ENCODE assay signal across 22 cellular contexts in genomic region chr4:16161866-16162408, GRCh38.
DNase-seq lines count a peak whose midpoint lies in the region; ATAC-seq and TF ChIP-seq lines count a peak whose summit lies in the region.
"Had no signal": no experiment of that assay in that cellular context is flagged by ENCODE, and none has a peak within 500 bp of the region (broad histone marks: within the 10 kb centered on the region; RNA-seq: fewer than 3 reads in every experiment).

No MANE protein-coding gene starts in this region.

- H3K79me2 ChIP-seq in Loucy (ENCODE audit: insufficient read depth, low read length): no peaks in the 10 kb centered on the region

- peaks cover 3 to 16% of the 10 kb centered on the region in 2 donors for H3K4me1 Mint-ChIP-seq in stimulated activated naive B cell treated with anti-CD40 and anti-IgM and Interleukin-4, amounts not matched to agents 10 μg/mL and 1 μg/mL and 100 μg/mL, for 72 hours
- H3K4me1 Mint-ChIP-seq: activated B cell treated with CpG ODN at 0.5 μM for 24 hours; activated naive CD8-positive, alpha-beta T cell treated with anti-CD3 and anti-CD28 coated beads, Interleukin-2, amount 10 ng/mL, durations not matched to agents 7 days and 5 days had no signal

- WGBS in esophagus squamous epithelium, 2 donors: 68 to 71% methylated on average over 5 of the region's 5 CpGs

- H3K27ac Mint-ChIP-seq in stimulated activated naive B cell treated with anti-CD40 and anti-IgM and Interleukin-4, amounts not matched to agents 10 μg/mL and 1 μg/mL and 100 μg/mL, for 72 hours: peak overlapping the region; percentile 68
- H3K27ac Mint-ChIP-seq: activated B cell treated with CpG ODN at 0.5 μM for 24 hours; activated naive CD8-positive, alpha-beta T cell treated with anti-CD3 and anti-CD28 coated beads, Interleukin-2, amount 10 ng/mL, durations not matched to agents 7 days and 5 days had no signal

- H3K4me3 Mint-ChIP-seq in stimulated activated naive B cell treated with anti-CD40 and anti-IgM and Interleukin-4, amounts not matched to agents 10 μg/mL and 1 μg/mL and 100 μg/mL, for 72 hours: no peak overlapping the region
- H3K4me3 Mint-ChIP-seq: activated B cell treated with CpG ODN at 0.5 μM for 24 hours; activated naive CD8-positive, alpha-beta T cell treated with anti-CD3 and anti-CD28 coated beads, Interleukin-2, amount 10 ng/mL, durations not matched to agents 7 days and 5 days; H9 had no signal

- H3K36me3 ChIP-seq in Loucy (ENCODE audit: insufficient read depth, low read length): peaks cover 46% of the 10 kb centered on the region; the same call in 1 of the 2 replicates
- H3K36me3 ChIP-seq in esophagus squamous epithelium: peaks cover 0 to 60% (median 10%) of the 10 kb centered on the region in 3 donors

- H3K4me3 ChIP-seq in Loucy (ENCODE audit: low read length, poor library complexity, severe bottlenecking) (no peak overlapping the region), epithelial cell of proximal tubule (ENCODE audit: low read depth, low read length) (no peak overlapping the region), esophagus squamous epithelium (no peak overlapping the region)
- H3K4me3 ChIP-seq: BLaER1 treated with 17β-estradiol and CSF1 and Interleukin-3, amounts not matched to agents 10 nM and 100 nM; lower lobe of right lung; smooth muscle cell; upper lobe of right lung had no signal

- intact Hi-C loops in esophagus squamous epithelium (cut with DNase I): no loop called here

- H3K27me3 Mint-ChIP-seq in stimulated activated naive B cell treated with anti-CD40 and anti-IgM and Interleukin-4, amounts not matched to agents 10 μg/mL and 1 μg/mL and 100 μg/mL, for 72 hours: no peaks in the 10 kb centered on the region
- H3K27me3 Mint-ChIP-seq: activated B cell treated with CpG ODN at 0.5 μM for 24 hours; activated naive CD8-positive, alpha-beta T cell treated with anti-CD3 and anti-CD28 coated beads, Interleukin-2, amount 10 ng/mL, durations not matched to agents 7 days and 5 days had no signal

- H3K9me3 ChIP-seq in Loucy (ENCODE audit: insufficient read depth, low read depth, low read length) (no peaks in the 10 kb centered on the region), esophagus squamous epithelium (no peaks in the 10 kb centered on the region)
- H3K9me3 ChIP-seq: BLaER1 treated with 17β-estradiol and CSF1 and Interleukin-3, amounts not matched to agents 10 nM and 100 nM; lower lobe of right lung; neutrophil; upper lobe of right lung had no signal

- peaks cover 16% of the 10 kb centered on the region for H3K4me1 ChIP-seq in Loucy (ENCODE audit: insufficient read depth, low read length, poor library complexity, severe bottlenecking)
- peaks cover 0 to 5% (median 0%) of the 10 kb centered on the region in 3 donors for H3K4me1 ChIP-seq in esophagus squamous epithelium
- H3K4me1 ChIP-seq: BLaER1 treated with 17β-estradiol and CSF1 and Interleukin-3, amounts not matched to agents 10 nM and 100 nM; lower lobe of right lung; upper lobe of right lung had no signal

- H3K27me3 ChIP-seq in Loucy (ENCODE audit: insufficient read depth, low read length, poor library complexity, severe bottlenecking): no peaks in the 10 kb centered on the region
- no peaks in the 10 kb centered on the region for H3K27me3 ChIP-seq in esophagus squamous epithelium
- H3K27me3 ChIP-seq: BLaER1 treated with 17β-estradiol and CSF1 and Interleukin-3, amounts not matched to agents 10 nM and 100 nM; neutrophil; upper lobe of right lung had no signal

- H3K4me2 ChIP-seq in Loucy (ENCODE audit: low read depth, low read length, poor library complexity, severe bottlenecking): no peak overlapping the region
- H3K4me2 ChIP-seq: BLaER1 treated with 17β-estradiol and CSF1 and Interleukin-3, amounts not matched to agents 10 nM and 100 nM; smooth muscle cell had no signal

- peak; percentile 50 for DNase-seq in activated effector memory CD4-positive, alpha-beta T cell treated with anti-CD3 and anti-CD28 coated beads, Interleukin-2, amount 50 U/mL, for 16 hours
- DNase-seq in activated effector memory CD4-positive, alpha-beta T cell treated with Interleukin-2 at 50 U/mL for 16 hours: no peak
- DNase-seq in epithelial cell of proximal tubule (ENCODE audit: low read depth) (no peak), NCI-H345 treated with DMSO at 0.1 percent for 48 hours (lab: John Stamatoyannopoulos, UW; ENCODE audit: unreplicated experiment) (no peak), esophagus squamous epithelium (lab: John Stamatoyannopoulos, UW) (no peak)
- no peak for DNase-seq in stimulated activated naive B cell treated with anti-CD40 and anti-IgM and Interleukin-4, amounts not matched to agents 10 μg/mL and 1 μg/mL and 100 μg/mL, for 72 hours
- DNase-seq: ACHN; activated B cell treated with CpG ODN at 0.5 μM for 24 hours; activated naive CD8-positive, alpha-beta T cell treated with anti-CD3 and anti-CD28 coated beads, Interleukin-2, amount 10 ng/mL, durations not matched to agents 7 days and 5 days; effector CD4-positive, alpha-beta T cell; H9; lower lobe of right lung; NCI-H1417; NCI-H2107; NCI-H510A treated with DMSO at 0.1 percent for 48 hours; upper lobe of right lung had no signal

- no peaks in the 10 kb centered on the region for H3F3A ChIP-seq in Loucy (ENCODE audit: low read depth)

- no peaks in the 10 kb centered on the region for H4K20me1 ChIP-seq in Loucy (ENCODE audit: insufficient read depth, low read length, poor library complexity, severe bottlenecking)
- H4K20me1 ChIP-seq: BLaER1 treated with 17β-estradiol and CSF1 and Interleukin-3, amounts not matched to agents 10 nM and 100 nM had no signal

- no peak overlapping the region for H2AFZ ChIP-seq in Loucy (ENCODE audit: low read length)

- H3K9me3 Mint-ChIP-seq in stimulated activated naive B cell treated with anti-CD40 and anti-IgM and Interleukin-4, amounts not matched to agents 10 μg/mL and 1 μg/mL and 100 μg/mL, for 72 hours: no peaks in the 10 kb centered on the region
- H3K9me3 Mint-ChIP-seq: activated B cell treated with CpG ODN at 0.5 μM for 24 hours; activated naive CD8-positive, alpha-beta T cell treated with anti-CD3 and anti-CD28 coated beads, Interleukin-2, amount 10 ng/mL, durations not matched to agents 7 days and 5 days; H9 had no signal

- peaks cover 23 to 44% of the 10 kb centered on the region in 2 donors for H3K36me3 Mint-ChIP-seq in stimulated activated naive B cell treated with anti-CD40 and anti-IgM and Interleukin-4, amounts not matched to agents 10 μg/mL and 1 μg/mL and 100 μg/mL, for 72 hours

- no peak overlapping the region for H3K27ac ChIP-seq in esophagus squamous epithelium
- H3K27ac ChIP-seq: BLaER1 treated with 17β-estradiol and CSF1 and Interleukin-3, amounts not matched to agents 10 nM and 100 nM; lower lobe of right lung; neutrophil; upper lobe of right lung had no signal

- TF ChIP-seq CTCF in Loucy (conservative IDR thresholded peaks at IDR 0.05; ENCODE audit: low read length) (peak; percentile 29; the same call in 1 of the 2 replicates), epithelial cell of proximal tubule (conservative IDR thresholded peaks at IDR 0.05; ENCODE audit: low read depth, low read length) (peak; percentile 14), esophagus squamous epithelium (IDR thresholded peaks at IDR 0.05) (no peak)

- no peaks in the 10 kb centered on the region for H3K9me2 ChIP-seq in Loucy (replicated peaks; ENCODE audit: low read depth, low read length)

- no peak for TF ChIP-seq POLR2A in esophagus squamous epithelium (IDR thresholded peaks at IDR 0.05)

- H3K9ac ChIP-seq in Loucy (ENCODE audit: low read depth, low read length, poor library complexity, severe bottlenecking): no peak overlapping the region
- H3K9ac ChIP-seq: BLaER1 treated with 17β-estradiol and CSF1 and Interleukin-3, amounts not matched to agents 10 nM and 100 nM had no signal

- ATAC-seq in stimulated activated naive B cell treated with anti-CD40 and anti-IgM and Interleukin-4, amounts not matched to agents 10 μg/mL and 1 μg/mL and 100 μg/mL, for 72 hours (replicated peaks): no peak
- no peak for ATAC-seq in GM19351 (IDR thresholded peaks at IDR 0.05; ENCODE audit: unreplicated experiment)
- ATAC-seq: esophagus mucosa, lower lobe of right lung, upper lobe of right lung had no signal

Comparison
In these comparisons a context has a peak if more than half of its experiments do, and no peak if none do; other contexts are left out.
1. CTCF ChIP-seq: peak in Loucy (single experiment) and epithelial cell of proximal tubule (single experiment); none in esophagus squamous epithelium (0 of 6).